ENCODE assay signal across 1 cellular context in genomic region chr6:13289789-13290318, GRCh38.
TF ChIP-seq lines count a peak whose summit lies in the region.

No MANE protein-coding gene starts in this region.

TF ChIP-seq in HepG2, 621 proteins besides CTCF, POLR2A, EP300 and RAD21 (continued from another document and continues in another):
- TF ChIP-seq CERS6 (CRISPR knock-in tag; IDR thresholded peaks at IDR 0.05): no peak
- TF ChIP-seq CCDC6 (CRISPR knock-in tag; IDR thresholded peaks at IDR 0.05): no peak
- TF ChIP-seq MEF2D (CRISPR knock-in tag; IDR thresholded peaks at IDR 0.05): no peak
- no peak for TF ChIP-seq ATM (IDR thresholded peaks at IDR 0.05; ENCODE audit: borderline replicate concordance)
- no peak for TF ChIP-seq REL (CRISPR knock-in tag; conservative IDR thresholded peaks at IDR 0.05)
- no peak for TF ChIP-seq ZNF780A (CRISPR knock-in tag; IDR thresholded peaks at IDR 0.05)
- no peak for TF ChIP-seq ZMAT3 (CRISPR knock-in tag; conservative IDR thresholded peaks at IDR 0.05)
- peak; percentile 16; the same call in 1 of the 2 replicates for TF ChIP-seq ZMYM3 (CRISPR knock-in tag; IDR thresholded peaks at IDR 0.05)
- TF ChIP-seq ZBTB2 (CRISPR knock-in tag; IDR thresholded peaks at IDR 0.05; ENCODE audit: low read depth): no peak
- TF ChIP-seq ZNF773 (CRISPR knock-in tag; IDR thresholded peaks at IDR 0.05; ENCODE audit: borderline replicate concordance): no peak
- no peak; the same call in 1 of the 2 replicates for TF ChIP-seq ZNF770 (CRISPR knock-in tag; IDR thresholded peaks at IDR 0.05)
- no peak for TF ChIP-seq CREB3 (CRISPR knock-in tag; IDR thresholded peaks at IDR 0.05)
- TF ChIP-seq TIGD3 (CRISPR knock-in tag; IDR thresholded peaks at IDR 0.05; ENCODE audit: borderline replicate concordance): no peak
- TF ChIP-seq HOMEZ (CRISPR knock-in tag; IDR thresholded peaks at IDR 0.05; ENCODE audit: low read depth): peak; percentile 81
- TF ChIP-seq REPIN1 (CRISPR knock-in tag; IDR thresholded peaks at IDR 0.05; ENCODE audit: borderline replicate concordance, low read depth): no peak; the same call in 1 of the 2 replicates
- TF ChIP-seq NRL (CRISPR knock-in tag; IDR thresholded peaks at IDR 0.05; ENCODE audit: borderline replicate concordance): no peak
- TF ChIP-seq NR2F1 (CRISPR knock-in tag; IDR thresholded peaks at IDR 0.05): peak; percentile 60 to 80; a peak in 3 of 4 replicates
- TF ChIP-seq ZNF496 (CRISPR knock-in tag; IDR thresholded peaks at IDR 0.05; ENCODE audit: insufficient replicate concordance): no peak
- peak; percentile 29; the same call in 1 of the 2 replicates for TF ChIP-seq ZSCAN9 (CRISPR knock-in tag; IDR thresholded peaks at IDR 0.05; ENCODE audit: borderline replicate concordance)
- TF ChIP-seq ZBTB21 (CRISPR knock-in tag; IDR thresholded peaks at IDR 0.05): no peak
- TF ChIP-seq FIP1L1 (IDR thresholded peaks at IDR 0.05; ENCODE audit: borderline replicate concordance, insufficient read depth, low read depth, low read length): no peak
- TF ChIP-seq HOXD1 (CRISPR knock-in tag; IDR thresholded peaks at IDR 0.05): no peak
- no peak for TF ChIP-seq NFRKB (IDR thresholded peaks at IDR 0.05)
- no peak for TF ChIP-seq ZNF260 (CRISPR knock-in tag; IDR thresholded peaks at IDR 0.05; ENCODE audit: borderline replicate concordance, low read depth)
- no peak for TF ChIP-seq ZSCAN25 (CRISPR knock-in tag; IDR thresholded peaks at IDR 0.05)
- TF ChIP-seq MIER3 (CRISPR knock-in tag; IDR thresholded peaks at IDR 0.05; ENCODE audit: borderline replicate concordance): no peak
- TF ChIP-seq XBP1 (CRISPR knock-in tag; IDR thresholded peaks at IDR 0.05): no peak
- TF ChIP-seq TSC22D2 (CRISPR knock-in tag; IDR thresholded peaks at IDR 0.05; ENCODE audit: borderline replicate concordance): no peak
- TF ChIP-seq KLF11 (CRISPR knock-in tag; IDR thresholded peaks at IDR 0.05): no peak
- TF ChIP-seq ZNF317 (CRISPR knock-in tag; IDR thresholded peaks at IDR 0.05): peak; percentile 42; the same call in 1 of the 2 replicates
- no peak for TF ChIP-seq ZNF678 (CRISPR knock-in tag; IDR thresholded peaks at IDR 0.05)
- TF ChIP-seq FOXC1 (CRISPR knock-in tag; IDR thresholded peaks at IDR 0.05; ENCODE audit: borderline replicate concordance): no peak
- no peak for TF ChIP-seq ZNF3 (CRISPR knock-in tag; IDR thresholded peaks at IDR 0.05)
- no peak for TF ChIP-seq KAT7 (CRISPR knock-in tag; IDR thresholded peaks at IDR 0.05; ENCODE audit: borderline replicate concordance)
- no peak; the same call in 1 of the 2 replicates for TF ChIP-seq ZNF574 (CRISPR knock-in tag; IDR thresholded peaks at IDR 0.05)
- TF ChIP-seq SMYD3 (CRISPR knock-in tag; IDR thresholded peaks at IDR 0.05): no peak
- no peak for TF ChIP-seq PRDM4 (CRISPR knock-in tag; IDR thresholded peaks at IDR 0.05; ENCODE audit: borderline replicate concordance)
- no peak for TF ChIP-seq CSRNP2 (CRISPR knock-in tag; conservative IDR thresholded peaks at IDR 0.05; ENCODE audit: low read depth)
- TF ChIP-seq MIXL1 (CRISPR knock-in tag; IDR thresholded peaks at IDR 0.05): peak; percentile 61; the same call in 1 of the 2 replicates
- no peak for TF ChIP-seq ZNF468 (CRISPR knock-in tag; IDR thresholded peaks at IDR 0.05)
- TF ChIP-seq HOXA5 (CRISPR knock-in tag; IDR thresholded peaks at IDR 0.05): no peak
- TF ChIP-seq MYNN (CRISPR knock-in tag; IDR thresholded peaks at IDR 0.05; ENCODE audit: low read depth): no peak
